Comparison of ENCODE assay signal across 27 cellular contexts in the genomic region with DNA sequence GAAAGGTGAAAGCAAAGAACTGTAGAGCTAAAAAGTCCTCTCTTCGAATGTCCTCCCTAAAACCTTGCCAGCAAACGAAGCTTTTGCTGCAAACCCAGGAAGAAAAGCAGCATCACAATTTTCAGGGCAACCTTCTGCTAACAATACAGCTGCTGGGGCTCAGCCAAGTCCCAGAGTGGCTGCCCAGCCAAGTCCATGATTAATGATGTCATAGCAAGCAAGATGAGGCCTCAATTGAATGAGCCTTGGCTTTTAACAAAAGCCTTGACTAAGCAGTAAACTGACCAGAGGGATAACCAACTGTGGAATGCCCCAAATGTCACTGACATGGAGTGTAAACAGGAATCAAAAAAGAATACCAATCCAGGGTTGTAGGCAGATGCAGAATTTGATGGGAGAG.
A peak's percentile ranks its signal among the peaks of the same experiment; 100 is the strongest.
DNase-seq lines count a peak whose midpoint lies in the region; ATAC-seq, FAIRE-seq and TF ChIP-seq lines count a peak whose summit lies in the region.
"Had no signal": no experiment of that assay in that cellular context is flagged by ENCODE, and none has a peak within 500 bp of the region (broad histone marks: within the 10 kb centered on the region; RNA-seq: fewer than 3 reads in every experiment).

No MANE protein-coding gene starts in this region.

- H2AFZ ChIP-seq in HepG2 (ENCODE audit: low read length) (no peak overlapping the region), fibroblast of lung (ENCODE audit: low read length) (no peak overlapping the region)

- no peak overlapping the region for H3K9ac ChIP-seq in HepG2 (ENCODE audit: insufficient read depth, low read depth, low read length)
- no peak overlapping the region for H3K9ac ChIP-seq in fibroblast of lung (ENCODE audit: insufficient read depth, low read length)

- TF ChIP-seq CTCF in HepG2 (CRISPR knock-in tag; IDR thresholded peaks at IDR 0.05) (no peak), right lobe of liver (IDR thresholded peaks at IDR 0.05) (no peak), fibroblast of lung (conservative IDR thresholded peaks at IDR 0.05 in 1 of 2, IDR thresholded peaks at IDR 0.05 in 1 of 2; ENCODE audit: low read depth in 1 of 2, low read length in 2 of 2) (no peak)

- H3K36me3 ChIP-seq in HepG2 (replicated peaks in 1 of 2; ENCODE audit: control insufficient read depth in 1 of 2, insufficient read depth in 2 of 2, low read length in 2 of 2) (no peaks in the 10 kb centered on the region), right lobe of liver (no peaks in the 10 kb centered on the region), fibroblast of lung (ENCODE audit: control insufficient read depth, insufficient read depth, low read length) (no peaks in the 10 kb centered on the region)
- H3K36me3 ChIP-seq: heart left ventricle, ovary, tibial artery had no signal

- no peak for FAIRE-seq in HepG2 (lab: Jason Lieb, UNC)

- ATAC-seq in HepG2 (no peak), right lobe of liver (no peak), GM18505 (IDR thresholded peaks at IDR 0.05; ENCODE audit: unreplicated experiment) (no peak), GM19455 (IDR thresholded peaks at IDR 0.05; ENCODE audit: unreplicated experiment) (no peak)
- ATAC-seq: activated CD8-positive, alpha-beta T cell treated with anti-CD3 and anti-CD28 coated beads, Interleukin-2, amount 10 ng/mL, durations not matched to agents 7 days and 5 days; heart left ventricle; natural killer cell treated with Interleukin-12 subunit alpha and Interleukin-12 subunit beta and Interleukin-15 and Interleukin-18, amount 100 ng/mL, for 72 hours; sciatic nerve had no signal

- BruUV-seq in HepG2 (replicated peaks; lab: Mats Ljungman, UMichigan) = no TSS peak

- intact Hi-C loops in HepG2 (cut with micrococcal nuclease; ENCODE audit: unreplicated experiment) = no loop called here
- intact Hi-C loops in right lobe of liver (cut with DNase I) = no loop called here

- DNase-seq in HepG2 (ENCODE audit: low spot score) (no peak), right lobe of liver (no peak), fibroblast of lung (ENCODE audit: low read depth in 2 of 2) (peak; percentile 3 to 51), midbrain (lab: John Stamatoyannopoulos, UW) (peak; percentile 61), NCI-H345 (lab: John Stamatoyannopoulos, UW) (no peak)
- DNase-seq in stimulated activated CD4-positive, alpha-beta T cell treated with anti-CD3 and anti-CD28 coated beads, Interleukin-4, amount 100 ng/mL, for 24 hours = no peak
- DNase-seq: activated CD8-positive, alpha-beta T cell treated with anti-CD3 and anti-CD28 coated beads, Interleukin-2, amount 10 ng/mL, durations not matched to agents 7 days and 5 days; activated effector memory CD4-positive, alpha-beta T cell treated with Interleukin-2 at 50 U/mL for 16 hours; activated naive CD8-positive, alpha-beta T cell treated with anti-CD3 and anti-CD28 coated beads for 36 hours; activated T-cell treated with anti-CD3 and anti-CD28 coated beads for 4 hours; AML-193; DMS79; effector memory CD4-positive, alpha-beta T cell; H7; heart left ventricle; NCI-H1092; NCI-H1930; NCI-H226; NCI-H774; ovary; RPMI8226; tibial artery had no signal

- H3K27me3 ChIP-seq in HepG2 (ENCODE audit: control insufficient read depth in 1 of 2, insufficient read depth in 2 of 2, low read length in 2 of 2) = 0 out of 5 replicates have a peak, but pooled peaks cover 0 to 1% of the 10 kb centered on the region in 2 experiments
- no peaks in the 10 kb centered on the region for H3K27me3 ChIP-seq in right lobe of liver
- H3K27me3 ChIP-seq in fibroblast of lung (ENCODE audit: control insufficient read depth, insufficient read depth, low read length) = no peaks in the 10 kb centered on the region
- H3K27me3 ChIP-seq: ovary, tibial artery had no signal

- H3K79me2 ChIP-seq in HepG2 (ENCODE audit: insufficient read depth, low read length) (no peaks in the 10 kb centered on the region), fibroblast of lung (ENCODE audit: control insufficient read depth, insufficient read depth, low read length) (no peaks in the 10 kb centered on the region)

- H4K20me1 ChIP-seq in HepG2 (ENCODE audit: insufficient read depth, low read length) = no peaks in the 10 kb centered on the region
- H4K20me1 ChIP-seq in fibroblast of lung (ENCODE audit: control insufficient read depth, extremely low read depth, insufficient read depth, low read length) = no peaks in the 10 kb centered on the region

- TF ChIP-seq POLR2A in HepG2 (IDR thresholded peaks at IDR 0.05; ENCODE audit: insufficient read depth in 1 of 2, low read depth in 2 of 2, low read length in 2 of 2) (no peak), right lobe of liver (IDR thresholded peaks at IDR 0.05) (no peak), GM18505 (IDR thresholded peaks at IDR 0.05; ENCODE audit: borderline replicate concordance, extremely low read depth, insufficient read depth, insufficient read length) (no peak)

- H3K4me1 ChIP-seq in HepG2 (ENCODE audit: insufficient read depth, low read length) (peaks cover 17% of the 10 kb centered on the region), right lobe of liver (peaks cover 0 to 13% (median 4%) of the 10 kb centered on the region in 4 donors), fibroblast of lung (ENCODE audit: control insufficient read depth, extremely low read depth, insufficient read depth, low read length) (no peaks in the 10 kb centered on the region)
- H3K4me1 ChIP-seq: heart left ventricle, tibial artery had no signal

- no peak for TF ChIP-seq EP300 in HepG2 (IDR thresholded peaks at IDR 0.05; ENCODE audit: low read depth in 2 of 2, low read length in 2 of 2)
- TF ChIP-seq EP300 in HepG2 (CRISPR knock-in tag; IDR thresholded peaks at IDR 0.05; ENCODE audit: borderline replicate concordance) = no peak

- CTCF ChIA-PET in HepG2 (lab: Yijun Ruan, JAX; ENCODE audit: low intra/inter-chr PET ratio, low total read pairs) = no interaction called here

- no peak overlapping the region for H3K4me3 ChIP-seq in HepG2 (replicated peaks in 1 of 3; ENCODE audit: insufficient read depth in 1 of 3, low read depth in 2 of 3, low read length in 3 of 3)
- no peak overlapping the region for H3K4me3 ChIP-seq in right lobe of liver
- H3K4me3 ChIP-seq in fibroblast of lung (replicated peaks in 1 of 4; ENCODE audit: control extremely low read depth in 1 of 4, insufficient read depth in 1 of 4, low read depth in 3 of 4, low read length in 4 of 4) = no peak overlapping the region
- H3K4me3 ChIP-seq: heart left ventricle, ovary, tibial artery had no signal

- POLR2A ChIA-PET in HepG2 (lab: Yijun Ruan, JAX) = no interaction called here

- H3K9me3 ChIP-seq in HepG2 (ENCODE audit: low read length) (peaks cover 16% of the 10 kb centered on the region), right lobe of liver (no peaks in the 10 kb centered on the region), fibroblast of lung (ENCODE audit: control insufficient read depth, insufficient read depth, low read depth, low read length) (no peaks in the 10 kb centered on the region)
- H3K9me3 ChIP-seq: ovary, tibial artery had no signal

- H3K4me2 ChIP-seq in HepG2 (ENCODE audit: low read depth, low read length) (no peak overlapping the region), fibroblast of lung (ENCODE audit: extremely low read depth, insufficient read depth, low read length) (no peak overlapping the region)

- TF ChIP-seq RAD21 in HepG2 (CRISPR knock-in tag; IDR thresholded peaks at IDR 0.05) = no peak

- WGBS in HepG2 (ENCODE audit: low lambda C conversion rate) = 0% methylated on average over 2 of the region's 2 CpGs
- WGBS in right lobe of liver (ENCODE audit: insufficient coverage, low coverage, low lambda C conversion rate, missing lambda C conversion rate) = 50% methylated on average over 2 of the region's 2 CpGs

- in situ Hi-C loops in HepG2 (cut with HindIII; ENCODE audit: extremely low pct_ligation_motif_present, low pct_unique_long_range_greater_than_20kb) = loop anchor here (10.0 kb wide), 1 partner anchor 1328 kb away; no protein-coding TSS in a partner anchor

- H3K27ac ChIP-seq in HepG2 (ENCODE audit: extremely low read length, insufficient read depth, low read length) (no peak overlapping the region), right lobe of liver (no peak overlapping the region), fibroblast of lung (ENCODE audit: insufficient read depth, low read length) (no peak overlapping the region)
- H3K27ac ChIP-seq: 22Rv1, heart left ventricle, ovary, tibial artery had no signal

TF ChIP-seq in HepG2, 621 proteins besides CTCF, POLR2A, EP300 and RAD21:
- TF ChIP-seq ATF7 (IDR thresholded peaks at IDR 0.05) (peak; percentile 30; the same call in 1 of the 2 replicates), ATF7 (CRISPR knock-in tag; IDR thresholded peaks at IDR 0.05) (no peak), ZNF430 (CRISPR knock-in tag; IDR thresholded peaks at IDR 0.05) (no peak)
TF ChIP-seq in HepG2: peak in this region for 1.

Comparison
In these comparisons a context has a peak if more than half of its experiments do, and no peak if none do; other contexts are left out.
1. DNase-seq: peak in fibroblast of lung (2 of 2) and midbrain (single experiment); none in HepG2 (single experiment), right lobe of liver (0 of 3), NCI-H345 (single experiment) and stimulated activated CD4-positive, alpha-beta T cell treated with anti-CD3 and anti-CD28 coated beads, Interleukin-4, amount 100 ng/mL, for 24 hours (single experiment).